ENCODE assay signal across 1 cellular context in the genomic region with DNA sequence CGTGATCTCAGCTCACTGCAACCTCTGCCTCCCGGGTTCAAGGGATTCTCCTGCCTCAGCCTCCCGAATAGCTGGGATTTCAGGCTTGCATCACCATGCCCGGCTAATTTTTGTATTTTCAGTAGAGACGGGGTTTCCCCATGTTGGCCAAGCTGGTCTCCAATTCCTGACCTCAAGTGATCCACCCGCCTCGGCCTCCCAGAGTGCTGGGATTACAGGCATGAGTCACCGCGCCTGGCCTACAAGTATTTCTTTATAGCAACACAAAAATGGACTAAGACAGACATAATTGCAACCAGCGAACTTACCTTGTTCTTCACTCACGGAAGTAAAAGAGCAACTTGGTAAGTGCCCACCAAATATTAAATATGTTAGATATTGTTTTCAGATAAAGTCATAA.
TF ChIP-seq lines count a peak whose summit lies in the region.
"Not testable (repeated sequence)": the region's sequence is repeated elsewhere in the genome, so short reads cannot be mapped to it uniquely, and the experiment has no call there.

No MANE protein-coding gene starts in this region.

TF ChIP-seq in K562, 482 proteins besides CTCF, POLR2A, EP300 and RAD21:
- TF ChIP-seq, protein P1, sequence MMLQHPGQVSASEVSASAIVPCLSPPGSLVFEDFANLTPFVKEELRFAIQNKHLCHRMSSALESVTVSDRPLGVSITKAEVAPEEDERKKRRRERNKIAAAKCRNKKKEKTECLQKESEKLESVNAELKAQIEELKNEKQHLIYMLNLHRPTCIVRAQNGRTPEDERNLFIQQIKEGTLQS (IDR thresholded peaks at IDR 0.05): 0 out of 2 replicates have a peak, but pooled peaks have one; percentile 21
- TF ChIP-seq, protein P1 (CRISPR knock-in tag; conservative IDR thresholded peaks at IDR 0.05): not testable (repeated sequence)
